ENCODE assay signal across 8 cellular contexts in the genomic region with DNA sequence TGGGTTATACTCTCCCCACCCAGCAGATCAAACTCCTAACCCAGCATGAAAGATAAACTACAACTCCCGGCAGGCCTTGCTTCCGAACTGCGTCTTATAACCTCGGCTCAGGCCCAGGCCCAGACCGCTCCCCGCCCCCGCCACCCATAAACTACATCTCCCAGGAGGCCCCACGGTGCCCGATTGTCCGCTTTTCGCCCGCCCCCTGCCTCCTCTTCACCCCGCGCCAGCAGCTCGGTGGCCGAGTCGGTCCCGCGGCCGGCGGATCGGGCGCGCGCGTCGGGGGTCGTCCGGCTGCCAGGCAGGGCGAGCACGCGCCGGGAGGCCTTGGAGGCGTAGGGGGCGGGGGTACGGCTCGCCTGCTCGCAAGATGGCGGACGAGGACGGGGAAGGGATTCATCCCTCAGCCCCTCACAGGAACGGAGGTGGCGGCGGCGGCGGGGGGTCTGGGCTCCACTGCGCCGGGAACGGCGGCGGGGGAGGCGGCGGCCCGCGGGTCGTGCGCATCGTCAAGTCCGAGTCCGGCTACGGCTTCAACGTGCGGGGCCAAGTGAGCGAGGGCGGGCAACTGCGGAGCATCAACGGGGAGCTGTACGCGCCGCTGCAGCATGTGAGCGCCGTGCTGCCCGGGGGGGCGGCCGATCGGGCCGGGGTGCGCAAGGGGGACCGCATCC. TPM values are rescaled to one million over a fixed set of nuclear protein-coding genes. Genes with fewer than 3 reads are reported as not detected.
A peak's percentile ranks its signal among the peaks of the same experiment; 100 is the strongest.
DNase-seq lines count a peak whose midpoint lies in the region; ATAC-seq and TF ChIP-seq lines count a peak whose summit lies in the region.

A gene (plus strand): TSS at position 219 of the 674 bp plus-strand sequence. CDS start 152 bp downstream, at position 371.

- no peaks in the 10 kb centered on the region for H3K9me3 Mint-ChIP-seq in activated CD4-positive, alpha-beta T cell treated with anti-CD3 and anti-CD28 coated beads, Interleukin-2, amount 10 ng/mL, durations not matched to agents 7 days and 5 days

- ATAC-seq in GM19372 (IDR thresholded peaks at IDR 0.05; ENCODE audit: low read depth, unreplicated experiment), result peak; percentile 99
- peak; percentile 77 for ATAC-seq in HG03558 (IDR thresholded peaks at IDR 0.05; ENCODE audit: extremely low read depth, unreplicated experiment)

- peaks cover 37% of the 10 kb centered on the region for H3K4me1 Mint-ChIP-seq in activated CD4-positive, alpha-beta T cell treated with anti-CD3 and anti-CD28 coated beads, Interleukin-2, amount 10 ng/mL, durations not matched to agents 7 days and 5 days

- H3K27me3 Mint-ChIP-seq in activated CD4-positive, alpha-beta T cell treated with anti-CD3 and anti-CD28 coated beads, Interleukin-2, amount 10 ng/mL, durations not matched to agents 7 days and 5 days, result peaks cover 8% of the 10 kb centered on the region

- peak within 1 kb of the TSS; percentile 91 for H3K27ac Mint-ChIP-seq in activated CD4-positive, alpha-beta T cell treated with anti-CD3 and anti-CD28 coated beads, Interleukin-2, amount 10 ng/mL, durations not matched to agents 7 days and 5 days

- peak within 1 kb of the TSS; percentile 95 for H3K4me3 Mint-ChIP-seq in activated CD4-positive, alpha-beta T cell treated with anti-CD3 and anti-CD28 coated beads, Interleukin-2, amount 10 ng/mL, durations not matched to agents 7 days and 5 days

- peak within 1 kb of the TSS; percentile 93 for H3K4me3 ChIP-seq in coronary artery

- POLR2A ChIA-PET in activated CD4-positive, alpha-beta T cell treated with anti-CD3 and anti-CD28 coated beads, Interleukin-2, amount 10 ng/mL, durations not matched to agents 7 days and 5 days (lab: Charles Lee), result no interaction called here

- TF ChIP-seq CTCF in C4-2B (conservative IDR thresholded peaks at IDR 0.05) (no peak), coronary artery (IDR thresholded peaks at IDR 0.05) (no peak)

- DNase-seq in NCI-H748 (lab: John Stamatoyannopoulos, UW; ENCODE audit: unreplicated experiment) (peak; percentile 95), coronary artery (ENCODE audit: low spot score) (peak; percentile 95), left kidney (ENCODE audit: low read depth, low spot score) (peak; percentile 99)
- peak; percentile 93 for DNase-seq in activated CD4-positive, alpha-beta T cell treated with anti-CD3 and anti-CD28 coated beads, Interleukin-2, amount 10 ng/mL, durations not matched to agents 7 days and 5 days
- DNase-seq in stimulated activated CD4-positive, alpha-beta T cell treated with anti-CD3 and anti-CD28 coated beads, Interleukin-2, amount 100 ng/mL, for 24 hours, result peak; percentile 87 to 88

- H3K27ac ChIP-seq in C4-2B, result peak within 1 kb of the TSS; percentile 92
- peak within 1 kb of the TSS; percentile 90 to 95 for H3K27ac ChIP-seq in coronary artery

- CTCF ChIA-PET in activated CD4-positive, alpha-beta T cell treated with anti-CD3 and anti-CD28 coated beads, Interleukin-2, amount 10 ng/mL, durations not matched to agents 7 days and 5 days (lab: Charles Lee), result no interaction called here

- peaks cover 2% of the 10 kb centered on the region for H3K36me3 Mint-ChIP-seq in activated CD4-positive, alpha-beta T cell treated with anti-CD3 and anti-CD28 coated beads, Interleukin-2, amount 10 ng/mL, durations not matched to agents 7 days and 5 days (ENCODE audit: low read depth)

RNA-seq across cellular contexts. Expression of the gene that starts here (rescaled TPM):
- 10 to 100 TPM; 24.5 to 25.1 TPM for total RNA-seq in activated CD4-positive, alpha-beta T cell treated with anti-CD3 and anti-CD28 coated beads, Interleukin-2, amount 10 ng/mL, durations not matched to agents 7 days and 5 days

Comparison
In these comparisons a context has a peak if more than half of its experiments do, and no peak if none do; other contexts are left out.
1. Peak in every context shown above with its lines: DNase-seq, ATAC-seq, H3K4me3 ChIP-seq and H3K27ac ChIP-seq.